ENCODE assay signal across 34 cellular contexts in genomic region chr12:55865327-55865726, GRCh38. TPM values are rescaled to one million over a fixed set of nuclear protein-coding genes. Genes with fewer than 3 reads are reported as not detected.
"Had no signal": no experiment of that assay in that cellular context is flagged by ENCODE, and none has a peak within 500 bp of the region (broad histone marks: within the 10 kb centered on the region; RNA-seq: fewer than 3 reads in every experiment).

No MANE protein-coding gene starts in this region.

- H3K27ac Mint-ChIP-seq: activated CD4-positive, alpha-beta memory T cell treated with anti-CD3 and anti-CD28 coated beads for 36 hours; activated CD4-positive, alpha-beta T cell treated with anti-CD3 and anti-CD28 coated beads for 36 hours; activated CD4-positive, alpha-beta T cell treated with anti-CD3 and anti-CD28 coated beads, Interleukin-2, amount 10 ng/mL, durations not matched to agents 24 days and 14 days; activated CD8-positive, alpha-beta memory T cell treated with anti-CD3 and anti-CD28 coated beads, Interleukin-2, amount 10 ng/mL, durations not matched to agents 7 days and 5 days; activated CD8-positive, alpha-beta T cell treated with anti-CD3 and anti-CD28 coated beads, Interleukin-2, amount 10 ng/mL, durations not matched to agents 7 days and 5 days; activated naive CD4-positive, alpha-beta T cell treated with anti-CD3 and anti-CD28 coated beads for 36 hours; activated naive CD4-positive, alpha-beta T cell treated with anti-CD3 and anti-CD28 coated beads, Interleukin-2, amount 50 U/mL, for 24 hours; activated naive CD8-positive, alpha-beta T cell treated with anti-CD3 and anti-CD28 coated beads for 36 hours; activated naive CD8-positive, alpha-beta T cell treated with anti-CD3 and anti-CD28 coated beads, Interleukin-2, amount 50 U/mL, for 24 hours; activated T-helper 1 cell treated with anti-CD3 and anti-CD28 coated beads, Interleukin-12 subunit alpha, Interleukin-12 subunit beta, Interleukin-2, Interleukin-4 antibody, amounts not matched to agents 30 ng/mL and 10 ng/mL and 1 ng/mL, durations not matched to agents 14 hours and 24 hours and 36 hours; activated T-helper 2 cell treated with anti-CD3 and anti-CD28 coated beads, Interferon-gamma antibody, Interleukin-2, Interleukin-4, amounts not matched to agents 10 μg/mL and 5 μg/mL and 100 μg/mL, durations not matched to agents 14 hours and 24 hours and 36 hours; T-helper 17 cell; T-helper 2 cell treated with Interferon-gamma antibody and Interleukin-4, amounts not matched to agents 5 μg/mL and 100 μg/mL, for 36 hours had no signal

- H3K4me1 Mint-ChIP-seq: activated CD4-positive, alpha-beta T cell treated with anti-CD3 and anti-CD28 coated beads for 36 hours; activated CD4-positive, alpha-beta T cell treated with anti-CD3 and anti-CD28 coated beads, Interleukin-2, amount 10 ng/mL, durations not matched to agents 24 days and 14 days; activated CD8-positive, alpha-beta memory T cell treated with anti-CD3 and anti-CD28 coated beads, Interleukin-2, amount 10 ng/mL, durations not matched to agents 7 days and 5 days; activated naive CD4-positive, alpha-beta T cell treated with anti-CD3 and anti-CD28 coated beads, Interleukin-2, amount 50 U/mL, for 24 hours; activated naive CD8-positive, alpha-beta T cell treated with anti-CD3 and anti-CD28 coated beads for 36 hours; activated naive CD8-positive, alpha-beta T cell treated with anti-CD3 and anti-CD28 coated beads, Interleukin-2, amount 50 U/mL, for 24 hours; T-helper 17 cell had no signal

- H3K36me3 ChIP-seq: adrenal gland, esophagus squamous epithelium, gastroesophageal sphincter, heart right ventricle had no signal

- ATAC-seq: activated CD4-positive, alpha-beta T cell treated with anti-CD3 and anti-CD28 coated beads for 36 hours; activated CD8-positive, alpha-beta memory T cell treated with anti-CD3 and anti-CD28 coated beads, Interleukin-2, amount 10 ng/mL, durations not matched to agents 7 days and 5 days; activated CD8-positive, alpha-beta T cell treated with anti-CD3 and anti-CD28 coated beads, Interleukin-2, amount 10 ng/mL, durations not matched to agents 7 days and 5 days; activated naive CD8-positive, alpha-beta T cell treated with anti-CD3 and anti-CD28 coated beads, Interleukin-2, amount 50 U/mL, for 24 hours; body of pancreas; gastroesophageal sphincter; heart right ventricle; T-helper 17 cell had no signal

- H3K36me3 Mint-ChIP-seq: activated CD4-positive, alpha-beta memory T cell treated with anti-CD3 and anti-CD28 coated beads for 36 hours; activated naive CD4-positive, alpha-beta T cell treated with anti-CD3 and anti-CD28 coated beads, Interleukin-2, amount 50 U/mL, for 24 hours; activated naive CD8-positive, alpha-beta T cell treated with anti-CD3 and anti-CD28 coated beads for 36 hours had no signal

- H3K4me3 Mint-ChIP-seq: activated CD4-positive, alpha-beta memory T cell treated with anti-CD3 and anti-CD28 coated beads for 36 hours; activated CD4-positive, alpha-beta T cell treated with anti-CD3 and anti-CD28 coated beads for 36 hours; activated CD4-positive, alpha-beta T cell treated with anti-CD3 and anti-CD28 coated beads, Interleukin-2, amount 10 ng/mL, durations not matched to agents 24 days and 14 days; activated CD8-positive, alpha-beta memory T cell treated with anti-CD3 and anti-CD28 coated beads, Interleukin-2, amount 10 ng/mL, durations not matched to agents 7 days and 5 days; activated CD8-positive, alpha-beta T cell treated with anti-CD3 and anti-CD28 coated beads, Interleukin-2, amount 10 ng/mL, durations not matched to agents 7 days and 5 days; activated naive CD4-positive, alpha-beta T cell treated with anti-CD3 and anti-CD28 coated beads for 36 hours; activated naive CD4-positive, alpha-beta T cell treated with anti-CD3 and anti-CD28 coated beads, Interleukin-2, amount 50 U/mL, for 24 hours; activated naive CD8-positive, alpha-beta T cell treated with anti-CD3 and anti-CD28 coated beads for 36 hours; activated naive CD8-positive, alpha-beta T cell treated with anti-CD3 and anti-CD28 coated beads, Interleukin-2, amount 50 U/mL, for 24 hours; activated T-helper 1 cell treated with anti-CD3 and anti-CD28 coated beads, Interleukin-12 subunit alpha, Interleukin-12 subunit beta, Interleukin-2, Interleukin-4 antibody, amounts not matched to agents 30 ng/mL and 10 ng/mL and 1 ng/mL, durations not matched to agents 14 hours and 24 hours and 36 hours; T-helper 17 cell; T-helper 2 cell treated with Interferon-gamma antibody and Interleukin-4, amounts not matched to agents 5 μg/mL and 100 μg/mL, for 36 hours had no signal

- H3K27me3 Mint-ChIP-seq: activated CD4-positive, alpha-beta memory T cell treated with anti-CD3 and anti-CD28 coated beads for 36 hours; activated CD4-positive, alpha-beta T cell treated with anti-CD3 and anti-CD28 coated beads for 36 hours; activated CD4-positive, alpha-beta T cell treated with anti-CD3 and anti-CD28 coated beads, Interleukin-2, amount 10 ng/mL, durations not matched to agents 24 days and 14 days; activated CD8-positive, alpha-beta memory T cell treated with anti-CD3 and anti-CD28 coated beads, Interleukin-2, amount 10 ng/mL, durations not matched to agents 7 days and 5 days; activated naive CD4-positive, alpha-beta T cell treated with anti-CD3 and anti-CD28 coated beads, Interleukin-2, amount 50 U/mL, for 24 hours; activated naive CD8-positive, alpha-beta T cell treated with anti-CD3 and anti-CD28 coated beads for 36 hours; activated naive CD8-positive, alpha-beta T cell treated with anti-CD3 and anti-CD28 coated beads, Interleukin-2, amount 50 U/mL, for 24 hours; T-helper 17 cell had no signal

- DNase-seq: activated CD4-positive, alpha-beta memory T cell treated with anti-CD3 and anti-CD28 coated beads for 36 hours; activated CD4-positive, alpha-beta T cell treated with anti-CD3 and anti-CD28 coated beads for 36 hours; activated CD4-positive, alpha-beta T cell treated with anti-CD3 and anti-CD28 coated beads, Interleukin-2, amount 10 ng/mL, durations not matched to agents 24 days and 14 days; activated CD4-positive, CD25-positive, alpha-beta regulatory T cell; activated CD4-positive, CD25-positive, alpha-beta regulatory T cell treated with anti-CD3 and anti-CD28 coated beads, Interleukin-2, amount 50 U/mL, for 72 hours; activated CD8-positive, alpha-beta memory T cell treated with anti-CD3 and anti-CD28 coated beads, Interleukin-2, amount 10 ng/mL, durations not matched to agents 7 days and 5 days; activated CD8-positive, alpha-beta memory T cell treated with anti-CD3 and anti-CD28 coated beads, Interleukin-2, amount 50 U/mL, for 4 hours; activated CD8-positive, alpha-beta T cell treated with anti-CD3 and anti-CD28 coated beads, Interleukin-2, amount 10 ng/mL, durations not matched to agents 7 days and 5 days; activated effector memory CD4-positive, alpha-beta T cell treated with anti-CD3 and anti-CD28 coated beads, Interleukin-2, amount 50 U/mL, for 16 hours; activated naive CD4-positive, alpha-beta T cell treated with anti-CD3 and anti-CD28 coated beads for 36 hours; activated naive CD8-positive, alpha-beta T cell treated with anti-CD3 and anti-CD28 coated beads for 36 hours; activated naive CD8-positive, alpha-beta T cell treated with anti-CD3 and anti-CD28 coated beads, Interleukin-2, amount 50 U/mL, for 24 hours; activated T-cell treated with anti-CD3 and anti-CD28 coated beads, Interleukin-2, amount 50 U/mL, for 1 hour; activated T-cell treated with anti-CD3 and anti-CD28 coated beads, Interleukin-2, amount 50 U/mL, for 48 hours; amygdala; aorta; body of pancreas; caudate nucleus; effector CD8-positive, alpha-beta T cell; esophagus squamous epithelium; foreskin melanocyte; heart right ventricle; T-helper 17 cell; T1000 had no signal

- H3K4me3 ChIP-seq: adrenal gland, body of pancreas, esophagus squamous epithelium, gastroesophageal sphincter, heart right ventricle had no signal

- H3K9me3 Mint-ChIP-seq: activated CD4-positive, alpha-beta T cell treated with anti-CD3 and anti-CD28 coated beads, Interleukin-2, amount 10 ng/mL, durations not matched to agents 24 days and 14 days; activated naive CD4-positive, alpha-beta T cell treated with anti-CD3 and anti-CD28 coated beads, Interleukin-2, amount 50 U/mL, for 24 hours had no signal

- H3K27me3 ChIP-seq: adrenal gland, body of pancreas, esophagus squamous epithelium, gastroesophageal sphincter, heart right ventricle had no signal

- H3K27ac ChIP-seq: adrenal gland, body of pancreas, epithelial cell of prostate, esophagus squamous epithelium, gastroesophageal sphincter, heart right ventricle had no signal

- FAIRE-seq: colon, endothelial cell of umbilical vein had no signal

- H3K9me3 ChIP-seq: adrenal gland, body of pancreas had no signal

- H3K4me1 ChIP-seq: adrenal gland, body of pancreas, esophagus squamous epithelium, gastroesophageal sphincter, heart right ventricle had no signal

RNA-seq across cellular contexts. Expression of gene MMP19, which starts 22.6 kb away (rescaled TPM):
- total RNA-seq: activated CD4-positive, alpha-beta T cell treated with anti-CD3 and anti-CD28 coated beads for 36 hours; activated CD4-positive, alpha-beta T cell treated with anti-CD3 and anti-CD28 coated beads, Interleukin-2, amount 10 ng/mL, durations not matched to agents 24 days and 14 days; activated CD8-positive, alpha-beta memory T cell treated with anti-CD3 and anti-CD28 coated beads for 36 hours; activated CD8-positive, alpha-beta memory T cell treated with anti-CD3 and anti-CD28 coated beads, Interleukin-2, amount 10 ng/mL, durations not matched to agents 7 days and 5 days; activated CD8-positive, alpha-beta T cell treated with anti-CD3 and anti-CD28 coated beads, Interleukin-2, amount 10 ng/mL, durations not matched to agents 7 days and 5 days; activated naive CD8-positive, alpha-beta T cell treated with anti-CD3 and anti-CD28 coated beads for 36 hours; activated T-helper 1 cell treated with anti-CD3 and anti-CD28 coated beads, Interleukin-12 subunit alpha, Interleukin-12 subunit beta, Interleukin-2, Interleukin-4 antibody, amounts not matched to agents 30 ng/mL and 10 ng/mL and 1 ng/mL, durations not matched to agents 14 hours and 24 hours and 36 hours; activated T-helper 2 cell treated with anti-CD3 and anti-CD28 coated beads, Interferon-gamma antibody, Interleukin-2, Interleukin-4, amounts not matched to agents 10 μg/mL and 5 μg/mL and 100 μg/mL, durations not matched to agents 14 hours and 24 hours and 36 hours; T-helper 17 cell had no signal
